In genomic region chr17:1752425-1752941, GRCh38 we compare ENCODE assay signal across 11 cellular contexts. TPM values are rescaled to one million over a fixed set of nuclear protein-coding genes. Genes with fewer than 3 reads are reported as not detected.
DNase-seq lines count a peak whose midpoint lies in the region; ATAC-seq and TF ChIP-seq lines count a peak whose summit lies in the region.
"Had no signal": no experiment of that assay in that cellular context is flagged by ENCODE, and none has a peak within 500 bp of the region (broad histone marks: within the 10 kb centered on the region; RNA-seq: fewer than 3 reads in every experiment).

No MANE protein-coding gene starts in this region.

- DNase-seq in Ammon's horn (ENCODE audit: low spot score) (peak; percentile 49), KBM-7 (peak; percentile 78), MCF 10A (ENCODE audit: unreplicated experiment) (peak; percentile 59), memory B cell (ENCODE audit: low spot score in 2 of 2) (peak in 1 of 2 donors; percentile 41), NCI-H345 treated with DMSO at 0.1 percent for 48 hours (lab: John Stamatoyannopoulos, UW; ENCODE audit: unreplicated experiment) (no peak), HUDEP-2 (lab: John Stamatoyannopoulos, UW; ENCODE audit: unreplicated experiment in 76 of 76) (no peak)
- DNase-seq: effector memory CD8-positive, alpha-beta T cell; NCI-H2081 treated with DMSO at 0.1 percent for 48 hours; psoas muscle had no signal

- CTCF ChIA-PET in MCF 10A (lab: Yijun Ruan, JAX): interaction anchor here (1.2 kb wide), 1 partner anchor 32 kb away, joined by 5 read pairs; no protein-coding TSS in a partner anchor

- POLR2A ChIA-PET in MCF 10A (lab: Yijun Ruan, JAX): interaction anchor here (1.6 to 2.1 kb wide), 2 partner anchors 36 to 77 kb away, joined by 4 to 6 read pairs; partner anchors contain the start of genes RPA1 and SMYD4

- H3K36me3 Mint-ChIP-seq in MCF 10A (ENCODE audit: insufficient read depth, unreplicated experiment) (no peaks in the 10 kb centered on the region), memory B cell (no peaks in the 10 kb centered on the region)

- intact Hi-C loops in MCF 10A (cut with micrococcal nuclease): no loop called here

- no peak for TF ChIP-seq CTCF in MCF 10A (IDR thresholded peaks at IDR 0.05; ENCODE audit: unreplicated experiment)

- peak overlapping the region; percentile 27 for H3K27ac Mint-ChIP-seq in MCF 10A (ENCODE audit: low read depth, unreplicated experiment)
- peak overlapping the region; percentile 41 for H3K27ac Mint-ChIP-seq in memory B cell
- H3K27ac Mint-ChIP-seq: effector memory CD8-positive, alpha-beta T cell had no signal

- H3K4me1 Mint-ChIP-seq in MCF 10A (ENCODE audit: insufficient read depth, unreplicated experiment) (peaks cover 8% of the 10 kb centered on the region), memory B cell (peaks cover 16% of the 10 kb centered on the region)

- H3K27me3 Mint-ChIP-seq in MCF 10A (ENCODE audit: insufficient read depth, unreplicated experiment): no peaks in the 10 kb centered on the region
- H3K27me3 Mint-ChIP-seq in memory B cell: no peaks in the 10 kb centered on the region

- ATAC-seq in memory B cell (ENCODE audit: low read depth) (peak; percentile 94), GM21528 (IDR thresholded peaks at IDR 0.05; ENCODE audit: low FRiP score, unreplicated experiment) (no peak)
- ATAC-seq in activated CD4-positive, CD25-positive, alpha-beta regulatory T cell treated with anti-CD3 and anti-CD28 coated beads, Interleukin-2, amount 50 U/mL, for 24 hours: no peak
- ATAC-seq: effector memory CD8-positive, alpha-beta T cell; psoas muscle had no signal

- H3K9me3 Mint-ChIP-seq in MCF 10A (ENCODE audit: unreplicated experiment) (no peaks in the 10 kb centered on the region), memory B cell (no peaks in the 10 kb centered on the region)
- H3K9me3 Mint-ChIP-seq: effector memory CD8-positive, alpha-beta T cell had no signal

- in situ Hi-C loops in KBM-7 (cut with MboI; ENCODE audit: low pct_unique_long_range_greater_than_20kb, low sequenced_read_pairs): no loop called here

- BruUV-seq in MCF 10A (replicated peaks; lab: Mats Ljungman, UMichigan): no TSS peak

- H3K4me3 Mint-ChIP-seq in MCF 10A (ENCODE audit: unreplicated experiment) (peak overlapping the region; percentile 59), memory B cell (peak overlapping the region; percentile 69)
- H3K4me3 Mint-ChIP-seq: effector memory CD8-positive, alpha-beta T cell had no signal

RNA-seq across cellular contexts. Expression of gene SERPINF1, which starts 9.4 kb away (rescaled TPM):
- 1.8 TPM in 1 of 2 replicates, not detected in the other for total RNA-seq in MCF 10A (2022)

RNA-seq across cellular contexts. Expression of gene SERPINF2, which starts 9.8 kb away (rescaled TPM):
- total RNA-seq in MCF 10A (2022): 0.56 and 0.66 TPM in 2 replicates

RNA-seq across cellular contexts. Expression of gene WDR81, which starts 28.0 kb away (rescaled TPM):
- 17.4 and 19.4 TPM in 2 replicates for total RNA-seq in MCF 10A (2022)

RNA-seq across cellular contexts. Expression of gene TLCD2, which starts 42.3 kb away (rescaled TPM):
- 2.5 and 4.0 TPM in 2 replicates for total RNA-seq in MCF 10A (2022)

Comparison
In these comparisons a context has a peak if more than half of its experiments do, and no peak if none do; other contexts are left out.
1. DNase-seq: peak in Ammon's horn (single experiment), KBM-7 (single experiment) and MCF 10A (single experiment); none in NCI-H345 treated with DMSO at 0.1 percent for 48 hours (single experiment) and HUDEP-2 (0 of 76).